34 cellular contexts compared by ENCODE assay signal in the genomic region with DNA sequence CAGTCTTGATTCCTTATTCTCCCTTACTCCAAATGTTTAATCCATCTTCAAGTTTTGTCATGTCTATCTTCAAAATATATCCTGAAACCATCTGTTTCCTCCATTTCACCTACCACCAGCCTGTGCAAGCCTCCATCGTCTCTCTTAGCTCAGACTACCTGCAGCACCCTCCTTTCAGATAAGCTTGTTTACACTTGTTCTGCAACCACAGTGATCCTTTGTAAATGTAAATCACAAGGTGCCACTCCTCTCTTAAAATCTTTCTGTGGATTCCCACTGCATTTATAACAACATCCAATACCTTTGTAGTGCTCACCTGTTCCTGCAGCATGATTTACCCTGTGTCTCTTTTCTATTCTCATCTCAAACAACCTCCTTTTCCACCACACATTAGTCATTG. TPM values are rescaled to one million over a fixed set of nuclear protein-coding genes. Genes with fewer than 3 reads are reported as not detected.
"Had no signal": no experiment of that assay in that cellular context is flagged by ENCODE, and none has a peak within 500 bp of the region (broad histone marks: within the 10 kb centered on the region; RNA-seq: fewer than 3 reads in every experiment).

No MANE protein-coding gene starts in this region.

- H3K27ac Mint-ChIP-seq: activated CD4-positive, alpha-beta T cell treated with anti-CD3 and anti-CD28 coated beads for 36 hours; activated CD4-positive, alpha-beta T cell treated with anti-CD3 and anti-CD28 coated beads, Interleukin-2, amount 10 ng/mL, durations not matched to agents 7 days and 5 days; activated CD8-positive, alpha-beta T cell treated with anti-CD3 and anti-CD28 coated beads, Interleukin-2, amount 10 ng/mL, durations not matched to agents 7 days and 5 days; activated naive CD4-positive, alpha-beta T cell treated with anti-CD3 and anti-CD28 coated beads for 36 hours; activated naive CD4-positive, alpha-beta T cell treated with anti-CD3 and anti-CD28 coated beads, Interleukin-2, amount 50 U/mL, for 72 hours; activated T-cell treated with anti-CD3 and anti-CD28 coated beads, Interleukin-2, amount 50 U/mL, for 24 hours; T-helper 1 cell treated with Interleukin-12 subunit alpha and Interleukin-12 subunit beta and Interleukin-4 antibody, amounts not matched to agents 30 μg/mL and 1 μg/mL, for 36 hours; T-helper 2 cell treated with Interferon-gamma antibody and Interleukin-4, amounts not matched to agents 5 μg/mL and 100 μg/mL, for 36 hours had no signal

- H3K4me1 Mint-ChIP-seq: activated CD4-positive, alpha-beta T cell treated with anti-CD3 and anti-CD28 coated beads for 36 hours; activated CD4-positive, alpha-beta T cell treated with anti-CD3 and anti-CD28 coated beads, Interleukin-2, amount 10 ng/mL, durations not matched to agents 7 days and 5 days had no signal

- H3K27ac ChIP-seq: adrenal gland, body of pancreas, breast epithelium, Peyer's patch, SJSA1 had no signal

- ATAC-seq: activated CD4-positive, alpha-beta T cell treated with anti-CD3 and anti-CD28 coated beads for 36 hours; activated CD4-positive, CD25-positive, alpha-beta regulatory T cell treated with anti-CD3 and anti-CD28 coated beads, Interleukin-2, amount 50 U/mL, for 24 hours; activated CD8-positive, alpha-beta T cell treated with anti-CD3 and anti-CD28 coated beads, Interleukin-2, amount 10 ng/mL, durations not matched to agents 7 days and 5 days; activated naive CD4-positive, alpha-beta T cell treated with anti-CD3 and anti-CD28 coated beads, Interleukin-2, amount 50 U/mL, for 72 hours; body of pancreas; PC-3 had no signal

- H3K27me3 Mint-ChIP-seq: activated CD4-positive, alpha-beta T cell treated with anti-CD3 and anti-CD28 coated beads for 36 hours; activated CD4-positive, alpha-beta T cell treated with anti-CD3 and anti-CD28 coated beads, Interleukin-2, amount 10 ng/mL, durations not matched to agents 7 days and 5 days; activated T-cell treated with anti-CD3 and anti-CD28 coated beads, Interleukin-2, amount 50 U/mL, for 24 hours had no signal

- H3K4me3 Mint-ChIP-seq: activated CD4-positive, alpha-beta T cell treated with anti-CD3 and anti-CD28 coated beads for 36 hours; activated CD4-positive, alpha-beta T cell treated with anti-CD3 and anti-CD28 coated beads, Interleukin-2, amount 10 ng/mL, durations not matched to agents 7 days and 5 days; activated CD8-positive, alpha-beta T cell treated with anti-CD3 and anti-CD28 coated beads, Interleukin-2, amount 10 ng/mL, durations not matched to agents 7 days and 5 days; activated naive CD4-positive, alpha-beta T cell treated with anti-CD3 and anti-CD28 coated beads for 36 hours; activated T-cell treated with anti-CD3 and anti-CD28 coated beads, Interleukin-2, amount 50 U/mL, for 24 hours; T-helper 1 cell treated with Interleukin-12 subunit alpha and Interleukin-12 subunit beta and Interleukin-4 antibody, amounts not matched to agents 30 μg/mL and 1 μg/mL, for 36 hours; T-helper 2 cell treated with Interferon-gamma antibody and Interleukin-4, amounts not matched to agents 5 μg/mL and 100 μg/mL, for 36 hours had no signal

- H3K36me3 ChIP-seq: SJSA1 had no signal

- H3K9ac ChIP-seq: SK-N-SH had no signal

- H3K4me2 ChIP-seq: SK-N-SH had no signal

- FAIRE-seq: astrocyte, TTC549 had no signal

- DNase-seq: activated CD4-positive, alpha-beta T cell treated with anti-CD3 and anti-CD28 coated beads for 36 hours; activated CD4-positive, alpha-beta T cell treated with anti-CD3 and anti-CD28 coated beads, Interleukin-2, amount 10 ng/mL, durations not matched to agents 7 days and 5 days; activated CD4-positive, alpha-beta T cell treated with anti-CD3 and anti-CD28 coated beads, Interleukin-2, amount 50 U/mL, for 48 hours; activated CD8-positive, alpha-beta T cell treated with anti-CD3 and anti-CD28 coated beads, Interleukin-2, amount 10 ng/mL, durations not matched to agents 7 days and 5 days; activated gamma-delta T cell treated with Interleukin-2 at 50 U/mL for 16 hours; activated naive CD4-positive, alpha-beta T cell treated with anti-CD3 and anti-CD28 coated beads for 36 hours; activated T-cell treated with anti-CD3 and anti-CD28 coated beads, Interleukin-2, amount 50 U/mL, for 24 hours; adrenal gland; body of pancreas; caudate nucleus; NCI-H1092 treated with DMSO at 0.1 percent for 48 hours; NCI-H1417; NCI-H146; NCI-H187; NCI-H2029 treated with DMSO at 0.1 percent for 48 hours; NCI-H2107; NCI-H226; NCI-H526; NCI-H748 treated with DMSO at 0.1 percent for 48 hours; NK-92 treated with Interleukin-12 subunit alpha and Interleukin-12 subunit beta, amount 100 ng/mL, for 24 hours; PC-3; Peyer's patch; RPMI8226; SHP77 treated with DMSO at 0.1 percent for 48 hours; SK-N-SH had no signal

- H3K27me3 ChIP-seq: adrenal gland, body of pancreas, breast epithelium, Peyer's patch, SJSA1 had no signal

- H3K4me3 ChIP-seq: adrenal gland, body of pancreas, breast epithelium, Peyer's patch, SJSA1 had no signal

- H3K9me3 ChIP-seq: adrenal gland, body of pancreas, Peyer's patch, SJSA1 had no signal

- H3K4me1 ChIP-seq: adrenal gland, body of pancreas, breast epithelium, Peyer's patch, SJSA1 had no signal

- H3K9me3 Mint-ChIP-seq: activated CD4-positive, alpha-beta T cell treated with anti-CD3 and anti-CD28 coated beads, Interleukin-2, amount 10 ng/mL, durations not matched to agents 7 days and 5 days; activated T-cell treated with anti-CD3 and anti-CD28 coated beads, Interleukin-2, amount 50 U/mL, for 24 hours had no signal

RNA-seq across cellular contexts. Expression of a gene that starts 31.8 kb away (rescaled TPM):
- total RNA-seq: activated CD8-positive, alpha-beta T cell treated with anti-CD3 and anti-CD28 coated beads, Interleukin-2, amount 10 ng/mL, durations not matched to agents 7 days and 5 days; activated naive CD4-positive, alpha-beta T cell treated with anti-CD3 and anti-CD28 coated beads for 36 hours; body of pancreas; M059J; PC-3; SJSA1 had no signal
